8 cellular contexts compared by ENCODE assay signal in genomic region chr9:129624168-129624759, GRCh38. TPM values are rescaled to one million over a fixed set of nuclear protein-coding genes. Genes with fewer than 3 reads are reported as not detected.
DNase-seq lines count a peak whose midpoint lies in the region; ATAC-seq and TF ChIP-seq lines count a peak whose summit lies in the region.

No MANE protein-coding gene starts in this region.

- no peak for TF ChIP-seq EP300 in ovary (IDR thresholded peaks at IDR 0.05)

- H3K27me3 ChIP-seq in AG04450 (ENCODE audit: control insufficient read depth, insufficient read depth, low read length) (no peaks in the 10 kb centered on the region), ovary (no peaks in the 10 kb centered on the region)

- peaks cover 14% of the 10 kb centered on the region for H3K4me1 ChIP-seq in ovary (ENCODE audit: insufficient read depth)

- no peak for TF ChIP-seq POLR2A in ovary (IDR thresholded peaks at IDR 0.05)

- H3K36me3 ChIP-seq in ovary, result no peaks in the 10 kb centered on the region

- no peaks in the 10 kb centered on the region for H3K9me3 ChIP-seq in AG04450 (ENCODE audit: control insufficient read depth, insufficient read depth, low read length)
- no peaks in the 10 kb centered on the region for H3K9me3 ChIP-seq in ovary

- no peak overlapping the region for H3K4me3 ChIP-seq in AG04450 (ENCODE audit: low read depth, low read length)
- no peak overlapping the region for H3K4me3 ChIP-seq in ovary

- intact Hi-C loops in ovary (cut with DNase I), result no loop called here

- no peak overlapping the region for H3K27ac ChIP-seq in AG04450 (ENCODE audit: low read depth, low read length)
- no peak overlapping the region for H3K27ac ChIP-seq in ovary

- POLR2A ChIA-PET in AG04450 (lab: Yijun Ruan, JAX), result interaction anchor here (1.0 to 1.1 kb wide), 2 partner anchors 446 to 484 kb away, joined by 3 to 4 read pairs; partner anchors contain the start of gene IER5L

- TF ChIP-seq CTCF in AG04450 (IDR thresholded peaks at IDR 0.05; ENCODE audit: low read depth, low read length) (peak; percentile 87), ovary (IDR thresholded peaks at IDR 0.05) (peak; percentile 16 to 43 (median 37))

- no peak for ATAC-seq in HG03095 (IDR thresholded peaks at IDR 0.05; ENCODE audit: unreplicated experiment)

- no peak for DNase-seq in AG04450 (ENCODE audit: low read depth, low spot score)
- DNase-seq in GM19238 (ENCODE audit: insufficient read length, low spot score), result peak; percentile 64
- peak; percentile 4 for DNase-seq in NOMO-1 treated with dmso at 0.1 percent for 144 hours (lab: John Stamatoyannopoulos, UW; ENCODE audit: unreplicated experiment)
- DNase-seq in activated CD8-positive, alpha-beta memory T cell treated with anti-CD3 and anti-CD28 coated beads, Interleukin-2, amount 50 U/mL, for 24 hours (ENCODE audit: extremely low read depth), result peak; percentile 36
- DNase-seq in epidermal melanocyte (ENCODE audit: insufficient read length, low spot score), result peak; percentile 89
- peak in 3 of 5 donors; percentile 58 to 68 (median 66) for DNase-seq in ovary
- DNase-seq in occipital lobe (lab: John Stamatoyannopoulos, UW), result no peak

- CTCF ChIA-PET in AG04450 (lab: Charles Lee), result interaction anchor here (0.6 to 7.1 kb wide), 26 partner anchors 9 to 499 kb away, joined by 3 to 302 read pairs (median 5); no protein-coding TSS in a partner anchor

- 42 to 48% (median 43%) methylated on average over 12 of the region's 12 CpGs for WGBS in ovary, 3 donors

RNA-seq across cellular contexts. Expression of gene NTMT1, which starts 1.7 kb away (rescaled TPM):
- polyA plus RNA-seq in AG04450 (2011; rRNA removed) (49.3 and 50.4 TPM in 2 replicates), ovary (10 to 100 TPM; 11.7 to 33.1 TPM)
- 25.3 and 30.8 TPM in 2 replicates for polyA minus RNA-seq in AG04450 (2011; rRNA and poly(A)+ RNA removed)
- total RNA-seq in ovary (10 to 100 TPM; 11.9 to 29.7 (median 25.3) TPM), occipital lobe (11.2 TPM)

RNA-seq across cellular contexts. Expression of gene C9orf50, which starts 3.4 kb away (rescaled TPM):
- polyA plus RNA-seq in AG04450 (2011; rRNA removed) (0.26 and 0.30 TPM in 2 replicates), ovary (under 1 TPM in 1 of 2 donors, not detected in 1; 0.07 TPM)
- not detected in 2 replicates for polyA minus RNA-seq in AG04450 (2011; rRNA and poly(A)+ RNA removed)
- total RNA-seq in ovary (1 to 10 TPM in 1 of 7 donors, under 1 TPM in 1, not detected in 5; 0.30 to 1.1 TPM), occipital lobe (not detected)

RNA-seq across cellular contexts. Expression of gene ASB6, which starts 17.7 kb away (rescaled TPM):
- polyA plus RNA-seq in AG04450 (2011; rRNA removed) (11.6 and 15.3 TPM in 2 replicates), ovary (10 to 100 TPM in 1 of 2 donors, 1 to 10 TPM in 1; 6.3 to 11.6 TPM)
- 9.4 and 14.0 TPM in 2 replicates for polyA minus RNA-seq in AG04450 (2011; rRNA and poly(A)+ RNA removed)
- total RNA-seq in ovary (10 to 100 TPM; 11.3 to 20.1 (median 17.3) TPM), occipital lobe (10.1 TPM)

RNA-seq across cellular contexts. Expression of gene PRRX2, which starts 41.2 kb away (rescaled TPM):
- polyA plus RNA-seq in AG04450 (2011; rRNA removed) (8.3 and 15.0 TPM in 2 replicates), ovary (under 1 TPM; 0.33 to 0.77 TPM)
- 4.0 and 4.2 TPM in 2 replicates for polyA minus RNA-seq in AG04450 (2011; rRNA and poly(A)+ RNA removed)
- total RNA-seq in ovary (1 to 10 TPM in 4 of 7 donors, under 1 TPM in 3; 0.20 to 4.0 (median 1.4) TPM), occipital lobe (0.16 TPM)

Comparison
In these comparisons a context has a peak if more than half of its experiments do, and no peak if none do; other contexts are left out.
1. DNase-seq: peak in GM19238 (single experiment), NOMO-1 treated with dmso at 0.1 percent for 144 hours (single experiment), activated CD8-positive, alpha-beta memory T cell treated with anti-CD3 and anti-CD28 coated beads, Interleukin-2, amount 50 U/mL, for 24 hours (single experiment), epidermal melanocyte (single experiment) and ovary (3 of 5); none in AG04450 (single experiment) and occipital lobe (single experiment).